Comparison of ENCODE assay signal across 8 cellular contexts in the genomic region with DNA sequence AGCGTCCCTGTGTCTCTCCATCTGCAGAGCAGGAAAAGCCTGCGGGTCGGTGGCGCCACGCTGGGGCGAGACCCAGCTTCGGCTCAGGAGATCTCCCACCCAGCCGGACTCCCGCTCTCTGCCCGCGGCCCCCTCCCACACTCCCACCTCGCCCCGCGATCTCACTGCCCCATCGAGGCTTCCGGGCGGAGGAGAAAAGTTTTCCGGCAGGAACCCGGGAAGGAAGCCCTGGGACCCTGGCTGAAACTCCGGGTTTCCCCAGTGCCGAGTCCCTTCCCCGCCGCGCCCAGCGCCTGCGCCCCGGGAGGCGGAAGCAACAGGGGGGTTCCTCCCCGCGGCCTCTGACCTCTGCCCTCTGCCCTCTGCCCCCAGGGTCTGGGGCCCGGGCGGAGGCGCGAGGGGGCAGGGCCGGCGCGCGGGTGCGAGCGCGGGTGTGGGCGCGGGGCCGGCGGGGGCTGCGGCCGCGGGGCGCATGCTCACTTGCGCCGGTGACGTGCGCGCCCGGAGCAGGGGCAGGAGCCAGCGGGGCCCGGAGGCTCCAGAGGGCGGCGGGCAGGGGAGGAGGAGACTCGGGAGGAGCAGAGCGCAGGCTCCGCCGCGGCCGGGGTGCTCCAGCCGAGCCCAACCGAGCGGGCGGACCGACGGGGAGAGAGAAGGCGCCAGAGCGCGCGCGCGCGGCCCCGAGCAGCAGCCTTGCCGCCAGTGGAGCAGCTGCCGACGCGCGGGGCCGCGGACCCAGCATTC. TPM values are rescaled to one million over a fixed set of nuclear protein-coding genes. Genes with fewer than 3 reads are reported as not detected.
A peak's percentile ranks its signal among the peaks of the same experiment; 100 is the strongest.
DNase-seq lines count a peak whose midpoint lies in the region; ATAC-seq and TF ChIP-seq lines count a peak whose summit lies in the region.

ATP11A (plus strand) TSS at position 541 of the 744 bp plus-strand sequence. CDS start 379 bp downstream, outside the sequence.

- H3K27me3 ChIP-seq in effector memory CD4-positive, alpha-beta T cell (replicated peaks; ENCODE audit: control insufficient read depth, insufficient read depth, low read length, poor library complexity, severe bottlenecking): no peaks in the 10 kb centered on the region

- H3K27ac Mint-ChIP-seq in CD14-positive monocyte: peak within 1 kb of the TSS; percentile 97 to 99 (median 98)
- peak within 1 kb of the TSS; percentile 67 for H3K27ac Mint-ChIP-seq in memory B cell

- H3K36me3 Mint-ChIP-seq in CD14-positive monocyte (peaks cover 12 to 13% of the 10 kb centered on the region in 2 donors), memory B cell (no peaks in the 10 kb centered on the region)

- H3K4me3 ChIP-seq in effector memory CD4-positive, alpha-beta T cell (ENCODE audit: insufficient read depth, low read depth, low read length, poor library complexity, severe bottlenecking): peak within 1 kb of the TSS; percentile 75

- no peak for TF ChIP-seq CTCF in CD14-positive monocyte (IDR thresholded peaks at IDR 0.05)

- intact Hi-C loops in CD14-positive monocyte (cut with micrococcal nuclease): loop anchor here in 1 of 2 donors (5.0 kb wide), 1 partner anchor 107 kb away; no protein-coding TSS in a partner anchor

- peak within 1 kb of the TSS; percentile 89 for H3K27ac ChIP-seq in effector memory CD4-positive, alpha-beta T cell (ENCODE audit: insufficient read depth, low read length, poor library complexity, severe bottlenecking)

- H3K4me3 Mint-ChIP-seq in CD14-positive monocyte (peak within 1 kb of the TSS; percentile 97 to 98), memory B cell (peak within 1 kb of the TSS; percentile 89)

- H3K4me1 Mint-ChIP-seq in CD14-positive monocyte (peaks cover 60% of the 10 kb centered on the region), memory B cell (peaks cover 30% of the 10 kb centered on the region)

- peak; percentile 90 for DNase-seq in CD14-positive monocyte (ENCODE audit: low spot score)
- peak; percentile 69 to 86 for DNase-seq in NOMO-1 (lab: John Stamatoyannopoulos, UW; ENCODE audit: unreplicated experiment in 2 of 2)
- DNase-seq in activated CD8-positive, alpha-beta memory T cell treated with anti-CD3 and anti-CD28 coated beads for 4 hours (ENCODE audit: low read depth in 2 of 2): peak; percentile 47 to 53
- DNase-seq in effector memory CD4-positive, alpha-beta T cell: peak; percentile 70 to 78 (median 72)
- DNase-seq in memory B cell (ENCODE audit: low spot score in 2 of 2): peak; percentile 44 to 57
- DNase-seq in stimulated activated CD4-positive, alpha-beta T cell treated with anti-CD3 and anti-CD28 coated beads, TNF-alpha, amount 100 ng/mL, for 48 hours (ENCODE audit: low read depth in 3 of 3): peak; percentile 68 to 75 (median 75)

- peaks cover 0 to 4% (median 0%) of the 10 kb centered on the region in 3 donors for H3K27me3 Mint-ChIP-seq in CD14-positive monocyte (ENCODE audit: low read depth in 3 of 3)
- H3K27me3 Mint-ChIP-seq in memory B cell: no peaks in the 10 kb centered on the region

- peaks cover 20% of the 10 kb centered on the region for H3K4me1 ChIP-seq in effector memory CD4-positive, alpha-beta T cell (ENCODE audit: control insufficient read depth, insufficient read depth, low read length, poor library complexity, severe bottlenecking)

- H3K9me3 Mint-ChIP-seq in CD14-positive monocyte: peaks cover 0 to 2% (median 0%) of the 10 kb centered on the region in 7 donors
- no peaks in the 10 kb centered on the region for H3K9me3 Mint-ChIP-seq in memory B cell

- peak; percentile 72 for ATAC-seq in GM19328 (IDR thresholded peaks at IDR 0.05; ENCODE audit: unreplicated experiment)
- ATAC-seq in HG03469 (IDR thresholded peaks at IDR 0.05; ENCODE audit: unreplicated experiment): peak; percentile 59
- peak; percentile 73 for ATAC-seq in memory B cell (ENCODE audit: low read depth)

- H3K36me3 ChIP-seq in effector memory CD4-positive, alpha-beta T cell (ENCODE audit: control insufficient read depth, insufficient read depth, low read length): no peaks in the 10 kb centered on the region

- no peaks in the 10 kb centered on the region for H3K9me3 ChIP-seq in effector memory CD4-positive, alpha-beta T cell (ENCODE audit: control insufficient read depth, low read length)

RNA-seq across cellular contexts. Expression of gene ATP11A, which starts in this region (rescaled TPM):
- polyA plus RNA-seq in CD14-positive monocyte: 1 to 10 TPM; 7.2 to 7.6 TPM

Comparison
In these comparisons a context has a peak if more than half of its experiments do, and no peak if none do; other contexts are left out.
1. Peak in every context shown above with its lines: DNase-seq, ATAC-seq, H3K4me3 ChIP-seq and H3K27ac ChIP-seq.